24 cellular contexts compared by ENCODE assay signal in the genomic region with DNA sequence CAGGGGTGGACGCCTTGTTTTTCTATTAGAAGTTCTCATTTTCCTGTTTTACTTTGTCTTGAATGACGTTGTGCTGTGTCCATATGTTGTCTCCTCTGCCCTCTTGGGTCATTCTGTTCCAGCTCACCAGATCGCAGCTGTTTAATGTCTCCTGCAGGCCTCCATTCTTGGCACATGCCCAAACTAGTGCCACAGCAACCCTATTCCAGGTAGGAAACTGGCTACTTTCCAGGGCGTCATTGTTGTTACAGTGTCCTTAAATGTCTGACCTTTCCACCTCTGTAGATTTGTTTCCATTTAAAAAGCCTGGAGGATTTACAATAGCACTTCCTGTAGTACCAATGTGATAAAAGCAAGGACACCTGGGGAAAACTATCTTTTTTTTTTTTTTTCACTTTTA.
A peak's percentile ranks its signal among the peaks of the same experiment; 100 is the strongest.
DNase-seq lines count a peak whose midpoint lies in the region; ATAC-seq, FAIRE-seq and TF ChIP-seq lines count a peak whose summit lies in the region.
"Had no signal": no experiment of that assay in that cellular context is flagged by ENCODE, and none has a peak within 500 bp of the region (broad histone marks: within the 10 kb centered on the region; RNA-seq: fewer than 3 reads in every experiment).

No MANE protein-coding gene starts in this region.

- CTCF ChIA-PET in K562 (lab: Yijun Ruan, JAX; ENCODE audit: low intra/inter-chr PET ratio): no interaction called here

- no peak overlapping the region for H3K9ac ChIP-seq in K562 (ENCODE audit: insufficient read depth in 1 of 2, low read depth in 2 of 2, low read length in 2 of 2)
- H3K9ac ChIP-seq: GM23248 had no signal

- H3K27me3 ChIP-seq in K562 (ENCODE audit: control insufficient read depth in 2 of 2, insufficient read depth in 2 of 2, low read length in 2 of 2) (no peaks in the 10 kb centered on the region), suprapubic skin (no peaks in the 10 kb centered on the region)
- H3K27me3 ChIP-seq: sigmoid colon had no signal

- H3K79me2 ChIP-seq in K562 (ENCODE audit: control insufficient read depth, insufficient read depth, low read length): no peaks in the 10 kb centered on the region

- ATAC-seq in K562 (no peak), HG03521 (IDR thresholded peaks at IDR 0.05; ENCODE audit: unreplicated experiment) (no peak), HG03039 (IDR thresholded peaks at IDR 0.05; ENCODE audit: unreplicated experiment) (no peak)
- ATAC-seq: lower lobe of right lung; stimulated activated naive CD8-positive, alpha-beta T cell treated with anti-CD3 and anti-CD28 coated beads, Interleukin-15, Interleukin-2, amounts not matched to agents 100 U/mL and 50 U/mL, for 24 hours had no signal

- H2AFZ ChIP-seq in K562 (ENCODE audit: low read depth, low read length): no peak overlapping the region
- H2AFZ ChIP-seq: GM23248 had no signal

- POLR2A ChIA-PET in K562 (lab: Yijun Ruan, JAX): no interaction called here

- TF ChIP-seq CTCF in K562 (IDR thresholded peaks at IDR 0.05 in 2 of 3, conservative IDR thresholded peaks at IDR 0.05 in 1 of 3; ENCODE audit: insufficient read depth in 2 of 3, low read depth in 1 of 3, low read length in 3 of 3): no peak
- no peak for TF ChIP-seq CTCF in suprapubic skin (IDR thresholded peaks at IDR 0.05)

- H3K4me1 ChIP-seq in K562 (replicated peaks in 1 of 2; ENCODE audit: control insufficient read depth in 2 of 2, insufficient read depth in 2 of 2, low read length in 2 of 2) (no peaks in the 10 kb centered on the region), suprapubic skin (no peaks in the 10 kb centered on the region)
- H3K4me1 ChIP-seq: lower lobe of right lung, pancreas, sigmoid colon had no signal

- intact Hi-C loops in K562 (cut with micrococcal nuclease): no loop called here

- H3K27ac ChIP-seq in K562 (ENCODE audit: extremely low read depth, low read depth, low read length): no peak overlapping the region
- no peak overlapping the region for H3K27ac ChIP-seq in suprapubic skin
- H3K27ac ChIP-seq: C4-2B, GM23248, lower lobe of right lung, pancreas, sigmoid colon had no signal

- TF ChIP-seq POLR2A in K562 (conservative IDR thresholded peaks at IDR 0.05) (no peak), suprapubic skin (IDR thresholded peaks at IDR 0.05) (no peak)

- H3K4me3 ChIP-seq in K562 (no peak overlapping the region), suprapubic skin (no peak overlapping the region)
- H3K4me3 ChIP-seq: GM23248, lower lobe of right lung, pancreas, sigmoid colon had no signal

- H3K4me2 ChIP-seq in K562 (ENCODE audit: insufficient read depth, low read length): no peak overlapping the region

- no peaks in the 10 kb centered on the region for H3K9me3 ChIP-seq in K562 (replicated peaks; ENCODE audit: control insufficient read depth, insufficient read depth, low read depth, low read length)
- no peaks in the 10 kb centered on the region for H3K9me3 ChIP-seq in suprapubic skin
- H3K9me3 ChIP-seq: lower lobe of right lung, pancreas, sigmoid colon had no signal

- no peaks in the 10 kb centered on the region for H3K9me1 ChIP-seq in K562 (ENCODE audit: control insufficient read depth, insufficient read depth, low read length)

- no peak for TF ChIP-seq RAD21 in K562 (CRISPR knock-in tag; conservative IDR thresholded peaks at IDR 0.05 in 1 of 2, IDR thresholded peaks at IDR 0.05 in 1 of 2)

- BruUV-seq in K562 (replicated peaks; lab: Mats Ljungman, UMichigan): no TSS peak

- H3K36me3 ChIP-seq in K562 (ENCODE audit: control insufficient read depth, insufficient read depth, low read length): no peaks in the 10 kb centered on the region
- no peaks in the 10 kb centered on the region for H3K36me3 ChIP-seq in suprapubic skin
- H3K36me3 ChIP-seq: lower lobe of right lung, pancreas, sigmoid colon had no signal

- DNase-seq in DMS 273 (lab: John Stamatoyannopoulos, UW; ENCODE audit: unreplicated experiment) (peak; percentile 90), NCI-H128 (lab: John Stamatoyannopoulos, UW; ENCODE audit: unreplicated experiment) (peak; percentile 63), NCI-H345 (lab: John Stamatoyannopoulos, UW) (peak; percentile 90), K562 (ENCODE audit: extremely low read depth in 1 of 4, low spot score in 3 of 4) (no peak), suprapubic skin (ENCODE audit: low spot score in 2 of 2) (no peak)
- DNase-seq in effector CD8-positive, alpha-beta T cell (lab: John Stamatoyannopoulos, UW): no peak
- DNase-seq: activated CD4-positive, alpha-beta T cell treated with anti-CD3 and anti-CD28 coated beads for 4 hours; activated CD8-positive, alpha-beta memory T cell treated with anti-CD3 and anti-CD28 coated beads, Interleukin-2, amount 50 U/mL, for 48 hours; activated naive CD4-positive, alpha-beta T cell treated with Interleukin-2 at 50 U/mL for 16 hours; aorta; endodermal cell; GM23248; head of caudate nucleus; lower lobe of right lung; MV-4-11; naive B cell; NCI-H526 treated with DMSO at 0.1 percent for 48 hours; sigmoid colon; stimulated activated naive CD8-positive, alpha-beta T cell treated with anti-CD3 and anti-CD28 coated beads, Interleukin-15, Interleukin-2, amounts not matched to agents 100 U/mL and 50 U/mL, for 24 hours; trophoblast cell had no signal

- WGBS in K562 (ENCODE audit: insufficient coverage, low coverage, missing lambda C conversion rate): 0% methylated on average over 4 of the region's 4 CpGs
- 71% methylated on average over 4 of the region's 4 CpGs for WGBS in suprapubic skin

- H4K20me1 ChIP-seq in K562 (replicated peaks; ENCODE audit: control insufficient read depth, insufficient read depth, low read length): no peaks in the 10 kb centered on the region

- TF ChIP-seq EP300 in K562 (IDR thresholded peaks at IDR 0.05; ENCODE audit: low read length) (no peak), suprapubic skin (IDR thresholded peaks at IDR 0.05) (no peak)

- no peak for FAIRE-seq in K562 (lab: Jason Lieb, UNC)
- FAIRE-seq: pancreas had no signal

- in situ Hi-C loops in K562 (cut with MboI): no loop called here

TF ChIP-seq in K562, 482 proteins besides CTCF, POLR2A, EP300 and RAD21:
- TF ChIP-seq NFIC (IDR thresholded peaks at IDR 0.05): peak; percentile 24
- TF ChIP-seq, protein P1, sequence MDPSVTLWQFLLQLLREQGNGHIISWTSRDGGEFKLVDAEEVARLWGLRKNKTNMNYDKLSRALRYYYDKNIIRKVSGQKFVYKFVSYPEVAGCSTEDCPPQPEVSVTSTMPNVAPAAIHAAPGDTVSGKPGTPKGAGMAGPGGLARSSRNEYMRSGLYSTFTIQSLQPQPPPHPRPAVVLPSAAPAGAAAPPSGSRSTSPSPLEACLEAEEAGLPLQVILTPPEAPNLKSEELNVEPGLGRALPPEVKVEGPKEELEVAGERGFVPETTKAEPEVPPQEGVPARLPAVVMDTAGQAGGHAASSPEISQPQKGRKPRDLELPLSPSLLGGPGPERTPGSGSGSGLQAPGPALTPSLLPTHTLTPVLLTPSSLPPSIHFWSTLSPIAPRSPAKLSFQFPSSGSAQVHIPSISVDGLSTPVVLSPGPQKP (CRISPR knock-in tag; IDR thresholded peaks at IDR 0.05): no peak
TF ChIP-seq in K562: peak in this region for 1.

Comparison
In these comparisons a context has a peak if more than half of its experiments do, and no peak if none do; other contexts are left out.
1. DNase-seq: peak in DMS 273 (single experiment), NCI-H128 (single experiment) and NCI-H345 (single experiment); none in K562 (0 of 4), suprapubic skin (0 of 2) and effector CD8-positive, alpha-beta T cell (single experiment).